ENCODE assay signal across 8 cellular contexts in the genomic region with DNA sequence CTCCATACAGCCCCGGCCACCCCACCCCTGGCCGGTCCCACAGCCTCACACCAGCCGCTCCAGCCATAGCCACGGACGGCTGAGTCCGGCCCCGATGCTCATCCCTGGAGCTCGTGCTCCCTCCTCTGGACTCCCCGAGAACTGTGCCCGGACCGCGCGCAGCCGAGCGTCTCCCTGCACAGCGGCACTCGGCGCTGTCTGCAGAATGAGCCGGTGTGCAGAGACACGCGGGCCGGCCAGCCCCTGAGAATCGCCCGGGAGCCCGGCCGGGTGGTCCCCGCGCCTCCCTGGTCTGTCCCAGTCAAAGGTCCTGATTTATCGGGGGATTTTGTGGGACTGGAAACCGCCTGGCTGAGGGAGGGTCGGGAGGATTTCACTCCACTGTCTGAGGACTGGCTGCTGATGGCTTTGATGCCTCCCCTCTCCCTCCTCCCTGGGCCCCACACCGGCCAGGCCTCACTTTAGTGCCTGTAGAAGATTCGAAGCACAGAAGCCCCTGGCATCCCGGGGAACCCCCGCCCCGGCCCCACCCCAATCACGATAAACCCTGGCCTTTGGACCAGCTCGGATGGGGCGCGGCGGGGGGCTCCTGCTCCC.
DNase-seq lines count a peak whose midpoint lies in the region; ATAC-seq and TF ChIP-seq lines count a peak whose summit lies in the region.
"Had no signal": no experiment of that assay in that cellular context is flagged by ENCODE, and none has a peak within 500 bp of the region (broad histone marks: within the 10 kb centered on the region; RNA-seq: fewer than 3 reads in every experiment).

No MANE protein-coding gene starts in this region.

- in situ Hi-C loops in astrocyte of the spinal cord (cut with HindIII; ENCODE audit: low sequenced_read_pairs): no loop called here

- no peak overlapping the region for H3K9ac ChIP-seq in MM.1S (ENCODE audit: low read length)

- H3K4me1 ChIP-seq in MM.1S (ENCODE audit: low read length): no peaks in the 10 kb centered on the region

- H4K20me1 ChIP-seq in MM.1S (ENCODE audit: insufficient read depth, low read length): no peaks in the 10 kb centered on the region

- no peaks in the 10 kb centered on the region for H3K36me3 ChIP-seq in MM.1S (replicated peaks; ENCODE audit: insufficient read depth, low read length)
- H3K36me3 ChIP-seq: ovary had no signal

- DNase-seq in MM.1S: peak; percentile 72
- peak; percentile 82 for DNase-seq in UCSD-AML1 (lab: John Stamatoyannopoulos, UW; ENCODE audit: unreplicated experiment)
- peak; percentile 3 for DNase-seq in astrocyte of the spinal cord (ENCODE audit: low read depth, low spot score)
- DNase-seq in islet precursor cell: peak; percentile 87
- peak; percentile 35 to 68 (median 56) for DNase-seq in stimulated activated CD4-positive, alpha-beta T cell treated with anti-CD3 and anti-CD28 coated beads, Interleukin-1b, Interleukin-23, amount 100 ng/mL, for 24 hours (ENCODE audit: low read depth in 4 of 4, low spot score in 1 of 4)

- no peaks in the 10 kb centered on the region for H3K79me2 ChIP-seq in MM.1S (ENCODE audit: low read length)

- H3K9me3 ChIP-seq in MM.1S (replicated peaks; ENCODE audit: insufficient read depth, low read length): no peaks in the 10 kb centered on the region
- H3K9me3 ChIP-seq: ovary had no signal

- peak overlapping the region; percentile 50 for H3K4me3 ChIP-seq in MM.1S (ENCODE audit: low read length)
- no peak overlapping the region for H3K4me3 ChIP-seq in astrocyte of the spinal cord (ENCODE audit: low read depth, low read length)
- H3K4me3 ChIP-seq: ovary had no signal

- TF ChIP-seq CTCF in GM12873 (IDR thresholded peaks at IDR 0.05; ENCODE audit: insufficient read depth, low read depth, low read length, missing control alignments) (peak; percentile 58), MM.1S (IDR thresholded peaks at IDR 0.05; ENCODE audit: low read length) (peak; percentile 69), astrocyte of the spinal cord (IDR thresholded peaks at IDR 0.05; ENCODE audit: low read depth, low read length) (peak; percentile 53)

- H3K27ac ChIP-seq in MM.1S (ENCODE audit: low read length): no peak overlapping the region
- H3K27ac ChIP-seq: ovary had no signal

- H2AFZ ChIP-seq in MM.1S (ENCODE audit: low read length): peak overlapping the region; percentile 58

- H3K9me2 ChIP-seq in MM.1S (replicated peaks; ENCODE audit: insufficient read depth, low read length): no peaks in the 10 kb centered on the region

- H3K27me3 ChIP-seq in MM.1S (replicated peaks; ENCODE audit: insufficient read depth, low read length): peaks cover 80% of the 10 kb centered on the region
- H3K27me3 ChIP-seq: ovary had no signal

- no peaks in the 10 kb centered on the region for H3F3A ChIP-seq in MM.1S (ENCODE audit: insufficient read depth, low read length)

- ATAC-seq in GM19023 (IDR thresholded peaks at IDR 0.05; ENCODE audit: unreplicated experiment): no peak

- peak overlapping the region; percentile 65 for H3K4me2 ChIP-seq in MM.1S (ENCODE audit: low read depth, low read length)

Comparison
In these comparisons a context has a peak if more than half of its experiments do, and no peak if none do; other contexts are left out.
1. DNase-seq: peak in every context shown above with its lines; median percentile 87 in islet precursor cell; 82 in UCSD-AML1; 72 in MM.1S; 56 in stimulated activated CD4-positive, alpha-beta T cell treated with anti-CD3 and anti-CD28 coated beads, Interleukin-1b, Interleukin-23, amount 100 ng/mL, for 24 hours; 3 in astrocyte of the spinal cord.